Comparison of ENCODE assay signal across 21 cellular contexts in genomic region chr12:111607239-111607638, GRCh38. TPM values are rescaled to one million over a fixed set of nuclear protein-coding genes. Genes with fewer than 3 reads are reported as not detected.
DNase-seq lines count a peak whose midpoint lies in the region; ATAC-seq and TF ChIP-seq lines count a peak whose summit lies in the region.
"Had no signal": no experiment of that assay in that cellular context is flagged by ENCODE, and none has a peak within 500 bp of the region (broad histone marks: within the 10 kb centered on the region; RNA-seq: fewer than 3 reads in every experiment).

No MANE protein-coding gene starts in this region.

- H3K9me3 ChIP-seq in SJCRH30 (replicated peaks): no peaks in the 10 kb centered on the region
- peaks cover 2% of the 10 kb centered on the region for H3K9me3 ChIP-seq in endodermal cell (ENCODE audit: control insufficient read depth, low read length)
- H3K9me3 ChIP-seq: pancreas, right lobe of liver, testis had no signal

- H3K27me3 ChIP-seq in SJCRH30 (no peaks in the 10 kb centered on the region), endodermal cell (ENCODE audit: control insufficient read depth, insufficient read depth, low read length, poor library complexity, severe bottlenecking) (no peaks in the 10 kb centered on the region)
- H3K27me3 ChIP-seq: pancreas, right lobe of liver, testis had no signal

- no peaks in the 10 kb centered on the region for H3K4me1 Mint-ChIP-seq in activated CD4-positive, alpha-beta T cell treated with anti-CD3 and anti-CD28 coated beads for 36 hours
- H3K4me1 Mint-ChIP-seq in endodermal cell: peaks cover 3% of the 10 kb centered on the region

- no peaks in the 10 kb centered on the region for H3K36me3 ChIP-seq in SJCRH30
- no peaks in the 10 kb centered on the region for H3K36me3 ChIP-seq in endodermal cell (ENCODE audit: control insufficient read depth, insufficient read depth, low read length)
- H3K36me3 ChIP-seq: pancreas, right lobe of liver had no signal

- POLR2A ChIA-PET in activated CD4-positive, alpha-beta T cell treated with anti-CD3 and anti-CD28 coated beads for 36 hours (lab: Charles Lee): no interaction called here

- no peak overlapping the region for H3K27ac Mint-ChIP-seq in activated CD4-positive, alpha-beta T cell treated with anti-CD3 and anti-CD28 coated beads for 36 hours
- H3K27ac Mint-ChIP-seq in endodermal cell: no peak overlapping the region

- no peak overlapping the region for H3K4me3 Mint-ChIP-seq in activated CD4-positive, alpha-beta T cell treated with anti-CD3 and anti-CD28 coated beads for 36 hours
- no peak overlapping the region for H3K4me3 Mint-ChIP-seq in endodermal cell

- peak; percentile 55 for TF ChIP-seq CTCF in endodermal cell (conservative IDR thresholded peaks at IDR 0.05)

- peak overlapping the region; percentile 22 for H3K4me3 ChIP-seq in SJCRH30
- H3K4me3 ChIP-seq in endodermal cell (ENCODE audit: low read length): no peak overlapping the region
- H3K4me3 ChIP-seq: pancreas, right lobe of liver, testis had no signal

- H3K4me1 ChIP-seq in SJCRH30: peaks cover 18% of the 10 kb centered on the region
- H3K4me1 ChIP-seq in endodermal cell (ENCODE audit: control insufficient read depth, insufficient read depth, low read length): no peaks in the 10 kb centered on the region
- H3K4me1 ChIP-seq: pancreas, right lobe of liver, testis had no signal

- ATAC-seq in activated CD4-positive, alpha-beta T cell treated with anti-CD3 and anti-CD28 coated beads for 36 hours: no peak
- no peak for ATAC-seq in GM19395 (IDR thresholded peaks at IDR 0.05; ENCODE audit: unreplicated experiment)
- ATAC-seq: pancreas, right lobe of liver had no signal

- no peak overlapping the region for H3K9ac ChIP-seq in endodermal cell (ENCODE audit: extremely low read depth, low read length, poor library complexity, severe bottlenecking)
- H3K9ac ChIP-seq: KMS-11 had no signal

- DNase-seq in activated CD4-positive, alpha-beta T cell treated with anti-CD3 and anti-CD28 coated beads for 36 hours: peak; percentile 13
- DNase-seq in activated CD4-positive, alpha-beta T cell treated with anti-CD3 and anti-CD28 coated beads for 48 hours: no peak
- DNase-seq in SJCRH30: no peak
- peak; percentile 57 for DNase-seq in endodermal cell
- DNase-seq in substantia nigra (lab: John Stamatoyannopoulos, UW): no peak
- no peak for DNase-seq in AG08395 (ENCODE audit: low spot score)
- DNase-seq in DMS79 (lab: John Stamatoyannopoulos, UW): no peak
- DNase-seq: activated gamma-delta T cell, erythroblast, mammary epithelial cell, MV-4-11, NCI-H2029, NCI-H510A treated with DMSO at 0.1 percent for 48 hours, pancreas, Right ventricle myocardium superior, T-helper 1 cell, testis had no signal

- 88 to 100% methylated on average over 2 to 3 of the region's 3 CpGs for WGBS in endodermal cell (ENCODE audit: insufficient coverage in 1 of 2, insufficient read length in 1 of 2), 2 experiments

- H3K9me3 Mint-ChIP-seq in activated CD4-positive, alpha-beta T cell treated with anti-CD3 and anti-CD28 coated beads for 36 hours (ENCODE audit: low read depth): no peaks in the 10 kb centered on the region
- peaks cover 2% of the 10 kb centered on the region for H3K9me3 Mint-ChIP-seq in endodermal cell

- no peaks in the 10 kb centered on the region for H3K27me3 Mint-ChIP-seq in activated CD4-positive, alpha-beta T cell treated with anti-CD3 and anti-CD28 coated beads for 36 hours
- H3K27me3 Mint-ChIP-seq in endodermal cell (ENCODE audit: insufficient read depth): no peaks in the 10 kb centered on the region

- no peaks in the 10 kb centered on the region for H3K36me3 Mint-ChIP-seq in activated CD4-positive, alpha-beta T cell treated with anti-CD3 and anti-CD28 coated beads for 36 hours (ENCODE audit: low read depth)
- no peaks in the 10 kb centered on the region for H3K36me3 Mint-ChIP-seq in endodermal cell (ENCODE audit: low read depth)

- intact Hi-C loops in activated CD4-positive, alpha-beta T cell treated with anti-CD3 and anti-CD28 coated beads for 36 hours (cut with DNase I, micrococcal nuclease): no loop called here

- CTCF ChIA-PET in activated CD4-positive, alpha-beta T cell treated with anti-CD3 and anti-CD28 coated beads for 36 hours (lab: Charles Lee): no interaction called here

- H3K27ac ChIP-seq in SJCRH30 (peak overlapping the region; percentile 73; the same call in 1 of the 2 replicates), endodermal cell (ENCODE audit: low read depth, low read length) (no peak overlapping the region), substantia nigra (ENCODE audit: low read depth, low read length, poor library complexity, severe bottlenecking) (peak overlapping the region; percentile 20)
- H3K27ac ChIP-seq: C4-2B, KMS-11, pancreas, right lobe of liver, testis had no signal

RNA-seq across cellular contexts. Expression of gene ATXN2, which starts 8.1 kb away (rescaled TPM):
- total RNA-seq in activated CD4-positive, alpha-beta T cell treated with anti-CD3 and anti-CD28 coated beads for 36 hours: 10 to 100 TPM; 44.2 to 47.9 TPM
- total RNA-seq in SJCRH30 (2014; rRNA removed; shearing (Covaris generic)): 25.2 and 38.2 TPM in 2 replicates
- total RNA-seq in endodermal cell: 10 to 100 TPM; 85.7 to 87.3 TPM
- 66.0 TPM for polyA plus RNA-seq in endodermal cell (2013, experiment 1 of 2)
- polyA plus RNA-seq in endodermal cell (2013, experiment 2 of 2): 60.3 TPM

Comparison
In these comparisons a context has a peak if more than half of its experiments do, and no peak if none do; other contexts are left out.
1. DNase-seq: peak in activated CD4-positive, alpha-beta T cell treated with anti-CD3 and anti-CD28 coated beads for 36 hours (single experiment) and endodermal cell (single experiment); none in activated CD4-positive, alpha-beta T cell treated with anti-CD3 and anti-CD28 coated beads for 48 hours (single experiment), SJCRH30 (0 of 2), substantia nigra (0 of 49), AG08395 (single experiment) and DMS79 (single experiment).